ENCODE assay signal across 25 cellular contexts in the genomic region with DNA sequence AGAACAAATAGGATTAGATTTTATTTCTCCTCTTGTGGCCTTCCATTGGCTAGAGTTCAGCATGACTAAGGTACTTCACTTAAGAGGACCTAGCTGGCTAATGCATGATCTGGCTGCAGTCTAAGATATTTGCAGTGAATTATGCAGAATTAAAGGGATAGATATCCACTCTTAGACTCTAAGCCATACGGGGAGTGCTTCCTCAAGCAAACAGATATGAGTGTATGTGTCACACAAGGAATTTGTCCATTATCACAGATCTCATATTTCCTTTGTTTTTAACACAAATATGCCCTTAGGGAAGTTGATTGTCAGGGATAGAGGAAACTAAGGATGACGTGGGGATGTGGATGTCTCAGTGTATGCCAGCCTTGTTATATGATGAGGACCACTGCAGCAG.
DNase-seq lines count a peak whose midpoint lies in the region; TF ChIP-seq lines count a peak whose summit lies in the region.
"Had no signal": no experiment of that assay in that cellular context is flagged by ENCODE, and none has a peak within 500 bp of the region (broad histone marks: within the 10 kb centered on the region; RNA-seq: fewer than 3 reads in every experiment).

No MANE protein-coding gene starts in this region.

- DNase-seq in NCI-H2171 treated with DMSO at 0.1 percent for 48 hours (lab: John Stamatoyannopoulos, UW) (peak; percentile 41), NCI-H2171 (lab: John Stamatoyannopoulos, UW) (no peak), NCI-H226 (peak; percentile 16), retinal pigment epithelial cell (ENCODE audit: low read depth) (peak; percentile 13), DMS153 treated with DMSO at 0.1 percent for 48 hours (lab: John Stamatoyannopoulos, UW; ENCODE audit: unreplicated experiment) (no peak), NCI-H1930 (lab: John Stamatoyannopoulos, UW) (no peak), NCI-H2227 (lab: John Stamatoyannopoulos, UW; ENCODE audit: unreplicated experiment) (no peak)
- DNase-seq: activated CD4-positive, alpha-beta T cell treated with anti-CD3 and anti-CD28 coated beads for 48 hours; activated naive CD4-positive, alpha-beta T cell treated with anti-CD3 and anti-CD28 coated beads for 36 hours; activated T-cell treated with anti-CD3 and anti-CD28 coated beads, Interleukin-2, amount 50 U/mL, for 72 hours; amygdala; Calu3; erythroblast; midbrain; NCI-H1048; NCI-H2081 treated with DMSO at 0.1 percent for 48 hours; NCI-H748 treated with DMSO at 0.1 percent for 48 hours; T-helper 17 cell had no signal

- H3K4me1 Mint-ChIP-seq in brain = peaks cover 24% of the 10 kb centered on the region
- H3K4me1 Mint-ChIP-seq: central memory CD8-positive, alpha-beta T cell had no signal

- H3K36me3 Mint-ChIP-seq in brain = no peaks in the 10 kb centered on the region

- no peak overlapping the region for H3K4me3 ChIP-seq in retinal pigment epithelial cell (ENCODE audit: low read length)
- H3K4me3 ChIP-seq: A549; BLaER1 treated with 17β-estradiol and CSF1 and Interleukin-3, amounts not matched to agents 10 nM and 100 nM; GM12878; SJSA1 had no signal

- peaks cover 0 to 4% (median under 1%) of the 10 kb centered on the region in 5 experiments for H3K9me3 Mint-ChIP-seq in brain
- H3K9me3 Mint-ChIP-seq: activated naive CD4-positive, alpha-beta T cell treated with anti-CD3 and anti-CD28 coated beads for 36 hours; activated T-cell treated with anti-CD3 and anti-CD28 coated beads, Interleukin-2, amount 50 U/mL, for 72 hours; central memory CD8-positive, alpha-beta T cell; nephron had no signal

- peak overlapping the region in 3 of 5 experiments; percentile 14 to 49 (median 48) for H3K27ac Mint-ChIP-seq in brain
- H3K27ac Mint-ChIP-seq: activated naive CD4-positive, alpha-beta T cell treated with anti-CD3 and anti-CD28 coated beads for 36 hours; activated T-cell treated with anti-CD3 and anti-CD28 coated beads, Interleukin-2, amount 50 U/mL, for 72 hours; nephron; T-helper 17 cell had no signal

- TF ChIP-seq CTCF in brain (conservative IDR thresholded peaks at IDR 0.05) = no peak
- no peak for TF ChIP-seq CTCF in retinal pigment epithelial cell (conservative IDR thresholded peaks at IDR 0.05; ENCODE audit: low read depth, low read length)

- peaks cover 47% of the 10 kb centered on the region for H3K27me3 Mint-ChIP-seq in brain

- H3K4me3 Mint-ChIP-seq in brain = no peak overlapping the region
- H3K4me3 Mint-ChIP-seq: activated naive CD4-positive, alpha-beta T cell treated with anti-CD3 and anti-CD28 coated beads for 36 hours; activated T-cell treated with anti-CD3 and anti-CD28 coated beads, Interleukin-2, amount 50 U/mL, for 72 hours; central memory CD8-positive, alpha-beta T cell; nephron; T-helper 17 cell had no signal

Comparison
In these comparisons a context has a peak if more than half of its experiments do, and no peak if none do; other contexts are left out.
1. DNase-seq: peak in NCI-H2171 treated with DMSO at 0.1 percent for 48 hours (single experiment), NCI-H226 (single experiment) and retinal pigment epithelial cell (single experiment); none in NCI-H2171 (single experiment), DMS153 treated with DMSO at 0.1 percent for 48 hours (single experiment), NCI-H1930 (0 of 2) and NCI-H2227 (single experiment).